In the genomic region with DNA sequence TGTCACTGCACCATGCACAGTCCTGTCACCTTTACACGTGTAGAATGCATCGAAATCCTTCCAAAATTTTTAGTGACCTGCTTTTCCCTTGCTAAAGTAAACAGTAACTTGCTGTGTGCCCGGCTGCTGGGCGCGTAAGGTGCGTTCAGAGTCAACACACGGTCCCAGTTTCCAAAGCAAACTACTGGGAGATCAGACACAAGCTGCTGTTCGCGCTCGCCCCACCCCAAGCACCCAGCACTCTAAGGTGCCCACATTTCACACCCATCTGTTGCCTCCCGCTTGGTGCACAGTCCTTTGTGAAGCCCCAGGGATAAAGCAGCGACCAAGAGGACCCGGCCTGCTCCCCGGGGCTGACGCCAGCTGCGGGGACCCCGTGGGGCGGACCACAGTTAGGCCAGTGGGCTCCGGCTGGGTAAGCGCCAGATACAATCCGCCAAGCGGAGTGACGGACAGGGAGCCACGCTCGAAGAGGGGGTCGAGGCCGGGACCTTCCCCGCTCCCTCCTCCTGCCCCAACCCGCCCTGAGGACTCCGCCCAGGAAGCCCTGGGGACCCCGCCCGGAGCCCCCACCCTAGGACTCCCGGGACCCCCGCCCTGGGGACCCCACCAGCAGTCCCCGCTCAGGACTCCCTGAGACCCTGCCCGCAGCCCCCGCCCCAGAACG, we compare ENCODE assay signal across 8 cellular contexts. TPM values are rescaled to one million over a fixed set of nuclear protein-coding genes. Genes with fewer than 3 reads are reported as not detected.
DNase-seq lines count a peak whose midpoint lies in the region; ATAC-seq and TF ChIP-seq lines count a peak whose summit lies in the region.

No MANE protein-coding gene starts in this region.

- H2BK120ac ChIP-seq in H9 (ENCODE audit: low read depth, low read length, poor library complexity, severe bottlenecking) = no peak overlapping the region

- H2AK5ac ChIP-seq in H9 (ENCODE audit: insufficient read length, low read length) = no peak overlapping the region

- H2BK12ac ChIP-seq in H9 (ENCODE audit: insufficient read length, low read depth, low read length) = no peak overlapping the region

- DNase-seq in GM12864 (ENCODE audit: low read depth) (no peak), H9 (peak; percentile 66), NCI-H1092 (lab: John Stamatoyannopoulos, UW) (peak; percentile 15), activated T-cell treated with anti-CD3 and anti-CD28 coated beads for 4 hours (peak; percentile 3), foreskin fibroblast (peak in 1 of 2 donors; percentile 48), neural progenitor cell (ENCODE audit: low spot score) (peak; percentile 63), globus pallidus (ENCODE audit: low spot score) (no peak)

- H3K23ac ChIP-seq in H9 (ENCODE audit: insufficient read length, low read depth, low read length) = no peak overlapping the region

- H3T11ph ChIP-seq in H9 (ENCODE audit: low read length) = no peak overlapping the region

- peaks cover 8% of the 10 kb centered on the region for H3K23me2 ChIP-seq in H9 (ENCODE audit: insufficient read length, low read depth, low read length, poor library complexity, severe bottlenecking)

- H4K20me1 ChIP-seq in H9 (ENCODE audit: control insufficient read depth, insufficient read depth, insufficient read length) (no peaks in the 10 kb centered on the region), neural progenitor cell (ENCODE audit: low read depth) (peaks cover 38% of the 10 kb centered on the region)

- H3K14ac ChIP-seq in H9 (ENCODE audit: insufficient read depth, low read length) = no peak overlapping the region

- TF ChIP-seq CTCF in GM12864 (IDR thresholded peaks at IDR 0.05; ENCODE audit: low read depth, low read length, missing control alignments) (no peak), H9 (conservative IDR thresholded peaks at IDR 0.05) (no peak), foreskin fibroblast (IDR thresholded peaks at IDR 0.05; ENCODE audit: low read depth, low read length) (no peak), neural progenitor cell (IDR thresholded peaks at IDR 0.05) (no peak)

- no peak overlapping the region for H2BK20ac ChIP-seq in H9 (ENCODE audit: low read depth, low read length, poor library complexity, severe bottlenecking)

- H3K4me1 ChIP-seq in H9 (ENCODE audit: insufficient read depth, low read length) (no peaks in the 10 kb centered on the region), neural progenitor cell (peaks cover 10% of the 10 kb centered on the region)

- no peak overlapping the region for H4K91ac ChIP-seq in H9 (ENCODE audit: insufficient read length, low read depth, low read length)

- peaks cover 24% of the 10 kb centered on the region for H3K27me3 Mint-ChIP-seq in H9 (ENCODE audit: low read depth)
- peaks cover 7% of the 10 kb centered on the region for H3K27me3 Mint-ChIP-seq in neural progenitor cell (ENCODE audit: insufficient read depth, low read depth)

- H3K27ac Mint-ChIP-seq in H9 = peak overlapping the region in 1 of 3 experiments; percentile 93; a peak in 1 of 7 replicates
- no peak overlapping the region for H3K27ac Mint-ChIP-seq in neural progenitor cell

- H3K9me3 ChIP-seq in H9 (ENCODE audit: control insufficient read depth, low read depth, low read length) = no peaks in the 10 kb centered on the region
- H3K9me3 ChIP-seq in neural progenitor cell (ENCODE audit: low read depth) = no peaks in the 10 kb centered on the region

- H3K9me3 Mint-ChIP-seq in H9 = peaks cover 0 to 3% of the 10 kb centered on the region in 2 experiments; a peak in 2 of 5 replicates
- no peaks in the 10 kb centered on the region for H3K9me3 Mint-ChIP-seq in neural progenitor cell

- peak overlapping the region; percentile 25 for H3K9ac ChIP-seq in H9 (ENCODE audit: extremely low read depth, insufficient read length, low read length)
- peak overlapping the region; percentile 9 for H3K9ac ChIP-seq in neural progenitor cell

- H3K56ac ChIP-seq in H9 (ENCODE audit: insufficient read length, low read depth, low read length) = no peak overlapping the region

- no peaks in the 10 kb centered on the region for H3K36me3 ChIP-seq in neural progenitor cell

- H2BK15ac ChIP-seq in H9 (ENCODE audit: low read depth, low read length) = no peak overlapping the region

- no peak for ATAC-seq in HG03378 (IDR thresholded peaks at IDR 0.05; ENCODE audit: unreplicated experiment)

- H3K4me1 Mint-ChIP-seq in H9 (peaks cover 38 to 54% of the 10 kb centered on the region in 2 experiments), neural progenitor cell (peaks cover 44% of the 10 kb centered on the region)

- H3F3A ChIP-seq in neural progenitor cell (ENCODE audit: low read depth) = peaks cover 8% of the 10 kb centered on the region

- no peak overlapping the region for H4K5ac ChIP-seq in H9 (ENCODE audit: insufficient read length, low read depth, low read length)

- H2AFZ ChIP-seq in H9 (ENCODE audit: low read length) (no peak overlapping the region), neural progenitor cell (replicated peaks) (peak overlapping the region; percentile 84)

- H3K18ac ChIP-seq in H9 (ENCODE audit: insufficient read length, low read depth, low read length) = no peak overlapping the region

- H3K36me3 Mint-ChIP-seq in H9 (ENCODE audit: insufficient read depth in 1 of 3, low read depth in 3 of 3) = peaks cover 0 to 4% (median 0%) of the 10 kb centered on the region in 3 experiments; a peak in 3 of 7 replicates
- no peaks in the 10 kb centered on the region for H3K36me3 Mint-ChIP-seq in neural progenitor cell

- no peak overlapping the region for H3K4ac ChIP-seq in H9 (ENCODE audit: low read depth, low read length)

- H3K4me2 ChIP-seq in H9 (ENCODE audit: insufficient read depth, insufficient read length, low read length) (peak overlapping the region; percentile 82), neural progenitor cell (peak overlapping the region; percentile 86)

- WGBS in H9 (ENCODE audit: extremely low coverage, insufficient read length, low lambda C conversion rate) = no CpG with 5 or more reads among the region's 38 CpGs

- H3K4me3 ChIP-seq in GM12864 (ENCODE audit: low read depth, low read length) = peak overlapping the region; percentile 73
- H3K4me3 ChIP-seq in foreskin fibroblast (ENCODE audit: low read depth in 1 of 2, low read length in 2 of 2) = peak overlapping the region; percentile 85 to 90
- H3K4me3 ChIP-seq in neural progenitor cell = peak overlapping the region; percentile 69

- H3K79me1 ChIP-seq in H9 (ENCODE audit: insufficient read depth, low read depth, low read length, poor library complexity, severe bottlenecking) = no peaks in the 10 kb centered on the region

- no peak overlapping the region for H4K8ac ChIP-seq in H9 (replicated peaks; ENCODE audit: insufficient read length, low read depth, low read length)

- peak overlapping the region; percentile 74 to 91 for H3K4me3 Mint-ChIP-seq in H9
- peak overlapping the region; percentile 91 for H3K4me3 Mint-ChIP-seq in neural progenitor cell

- H3K79me2 ChIP-seq in H9 (ENCODE audit: insufficient read depth, low read length) = no peaks in the 10 kb centered on the region
- H3K79me2 ChIP-seq in neural progenitor cell (ENCODE audit: low read depth) = peaks cover 48% of the 10 kb centered on the region

- H3K27ac ChIP-seq in H9 (ENCODE audit: insufficient read length, low read depth, low read length) (no peak overlapping the region), neural progenitor cell (no peak overlapping the region)

- H2BK5ac ChIP-seq in H9 (ENCODE audit: insufficient read length, low read length) = no peak overlapping the region

- H3K27me3 ChIP-seq in H9 (ENCODE audit: insufficient read depth, low read length) (no peaks in the 10 kb centered on the region), neural progenitor cell (peaks cover 13% of the 10 kb centered on the region)

RNA-seq across cellular contexts. Expression of a gene that starts 0.6 kb away (rescaled TPM):
- total RNA-seq in H9 (2021) (16.8 and 19.4 TPM in 2 replicates), neural progenitor cell (ENCODE audit: low replicate concordance) (36.7 and 44.0 TPM in 2 replicates)

RNA-seq across cellular contexts. Expression of a gene that starts 33.4 kb away (rescaled TPM):
- 1,968 and 1,971 TPM in 2 replicates for total RNA-seq in H9 (2021)
- total RNA-seq in neural progenitor cell (ENCODE audit: low replicate concordance) = 699 and 1,370 TPM in 2 replicates

Comparison
In these comparisons a context has a peak if more than half of its experiments do, and no peak if none do; other contexts are left out.
1. DNase-seq: peak in H9 (single experiment), NCI-H1092 (single experiment), activated T-cell treated with anti-CD3 and anti-CD28 coated beads for 4 hours (single experiment) and neural progenitor cell (single experiment); none in GM12864 (single experiment) and globus pallidus (single experiment).
2. Peak in every context shown above with its lines, with median percentiles within 50 percentile points of each other: H3K4me3 ChIP-seq.